19 cellular contexts compared by ENCODE assay signal in genomic region chr19:18586311-18586710, GRCh38. TPM values are rescaled to one million over a fixed set of nuclear protein-coding genes. Genes with fewer than 3 reads are reported as not detected.
DNase-seq lines count a peak whose midpoint lies in the region; ATAC-seq and TF ChIP-seq lines count a peak whose summit lies in the region.
"Had no signal": no experiment of that assay in that cellular context is flagged by ENCODE, and none has a peak within 500 bp of the region (broad histone marks: within the 10 kb centered on the region; RNA-seq: fewer than 3 reads in every experiment).

No MANE protein-coding gene starts in this region.

- peak overlapping the region; percentile 25 for H3K4me3 Mint-ChIP-seq in activated naive CD8-positive, alpha-beta T cell treated with anti-CD3 and anti-CD28 coated beads, Interleukin-2, amount 10 ng/mL, durations not matched to agents 7 days and 5 days
- H3K4me3 Mint-ChIP-seq in activated naive CD8-positive, alpha-beta T cell treated with anti-CD3 and anti-CD28 coated beads, Interleukin-2, amount 50 U/mL, for 24 hours = no peak overlapping the region
- no peak overlapping the region for H3K4me3 Mint-ChIP-seq in dendritic cell treated with granulocyte-macrophage colony-stimulating factor and Interleukin-4, amounts not matched to agents 40 ng/mL and 50 ng/mL, for 4 days
- H3K4me3 Mint-ChIP-seq in type B pancreatic cell (peak overlapping the region; percentile 54), T-cell (peak overlapping the region in 1 of 3 donors; percentile 28)
- H3K4me3 Mint-ChIP-seq: central memory CD8-positive, alpha-beta T cell had no signal

- TF ChIP-seq CTCF in type B pancreatic cell (conservative IDR thresholded peaks at IDR 0.05) = no peak

- H3K27ac Mint-ChIP-seq in activated naive CD8-positive, alpha-beta T cell treated with anti-CD3 and anti-CD28 coated beads, Interleukin-2, amount 10 ng/mL, durations not matched to agents 7 days and 5 days = peak overlapping the region; percentile 42
- H3K27ac Mint-ChIP-seq in activated naive CD8-positive, alpha-beta T cell treated with anti-CD3 and anti-CD28 coated beads, Interleukin-2, amount 50 U/mL, for 24 hours = no peak overlapping the region
- peak overlapping the region; percentile 85 for H3K27ac Mint-ChIP-seq in dendritic cell treated with granulocyte-macrophage colony-stimulating factor and Interleukin-4, amounts not matched to agents 40 ng/mL and 50 ng/mL, for 4 days
- H3K27ac Mint-ChIP-seq in type B pancreatic cell (no peak overlapping the region), T-cell (peak overlapping the region in 1 of 2 donors; percentile 6)

- peaks cover 5% of the 10 kb centered on the region for H3K36me3 Mint-ChIP-seq in activated naive CD8-positive, alpha-beta T cell treated with anti-CD3 and anti-CD28 coated beads, Interleukin-2, amount 10 ng/mL, durations not matched to agents 7 days and 5 days
- peaks cover 11% of the 10 kb centered on the region for H3K36me3 Mint-ChIP-seq in activated naive CD8-positive, alpha-beta T cell treated with anti-CD3 and anti-CD28 coated beads, Interleukin-2, amount 50 U/mL, for 24 hours (ENCODE audit: low read depth)
- peaks cover 23% of the 10 kb centered on the region for H3K36me3 Mint-ChIP-seq in dendritic cell treated with granulocyte-macrophage colony-stimulating factor and Interleukin-4, amounts not matched to agents 40 ng/mL and 50 ng/mL, for 4 days (ENCODE audit: low read depth)
- H3K36me3 Mint-ChIP-seq in type B pancreatic cell = no peaks in the 10 kb centered on the region
- H3K36me3 Mint-ChIP-seq in T-cell = peaks cover 3% of the 10 kb centered on the region

- H3K9me3 Mint-ChIP-seq in activated naive CD8-positive, alpha-beta T cell treated with anti-CD3 and anti-CD28 coated beads, Interleukin-2, amount 10 ng/mL, durations not matched to agents 7 days and 5 days = no peaks in the 10 kb centered on the region
- no peaks in the 10 kb centered on the region for H3K9me3 Mint-ChIP-seq in activated naive CD8-positive, alpha-beta T cell treated with anti-CD3 and anti-CD28 coated beads, Interleukin-2, amount 50 U/mL, for 24 hours
- H3K9me3 Mint-ChIP-seq in dendritic cell treated with granulocyte-macrophage colony-stimulating factor and Interleukin-4, amounts not matched to agents 40 ng/mL and 50 ng/mL, for 4 days = no peaks in the 10 kb centered on the region
- H3K9me3 Mint-ChIP-seq in type B pancreatic cell (no peaks in the 10 kb centered on the region), T-cell (no peaks in the 10 kb centered on the region)
- H3K9me3 Mint-ChIP-seq: central memory CD8-positive, alpha-beta T cell had no signal

- no peak for ATAC-seq in activated naive CD8-positive, alpha-beta T cell treated with anti-CD3 and anti-CD28 coated beads, Interleukin-2, amount 10 ng/mL, durations not matched to agents 7 days and 5 days (ENCODE audit: low read depth)
- ATAC-seq in activated naive CD8-positive, alpha-beta T cell treated with anti-CD3 and anti-CD28 coated beads, Interleukin-2, amount 50 U/mL, for 24 hours = no peak
- ATAC-seq in GM21447 (IDR thresholded peaks at IDR 0.05; ENCODE audit: unreplicated experiment) (no peak), T-cell (replicated peaks in 1 of 4) (no peak)
- ATAC-seq: Right ventricle myocardium inferior had no signal

- no peak for DNase-seq in activated naive CD8-positive, alpha-beta T cell treated with anti-CD3 and anti-CD28 coated beads, Interleukin-2, amount 10 ng/mL, durations not matched to agents 7 days and 5 days
- no peak for DNase-seq in activated naive CD8-positive, alpha-beta T cell treated with anti-CD3 and anti-CD28 coated beads, Interleukin-2, amount 50 U/mL, for 24 hours
- DNase-seq in NOMO-1 (lab: John Stamatoyannopoulos, UW; ENCODE audit: unreplicated experiment in 2 of 2) = peak; percentile 15 to 71
- no peak for DNase-seq in type B pancreatic cell (ENCODE audit: extremely low spot score, unreplicated experiment)
- no peak for DNase-seq in NCI-H82 (lab: John Stamatoyannopoulos, UW)
- no peak for DNase-seq in T-cell
- DNase-seq: activated CD4-positive, alpha-beta T cell treated with anti-CD3 and anti-CD28 coated beads for 48 hours; activated effector memory CD4-positive, alpha-beta T cell treated with anti-CD3 and anti-CD28 coated beads, Interleukin-2, amount 50 U/mL, for 16 hours; EL; esophagus squamous epithelium; midbrain; MM.1S; NCI-H446 treated with DMSO at 0.1 percent for 48 hours; stimulated activated CD4-positive, alpha-beta T cell treated with anti-CD3 and anti-CD28 coated beads, Interleukin-2, amount 100 ng/mL, for 48 hours; stomach had no signal

- intact Hi-C loops in dendritic cell treated with granulocyte-macrophage colony-stimulating factor and Interleukin-4, amounts not matched to agents 40 ng/mL and 50 ng/mL, for 4 days (cut with micrococcal nuclease) = loop anchor here (5.0 kb wide), 3 partner anchors 64 to 261 kb away; partner anchors contain the start of gene ELL

- CTCF ChIA-PET in T-cell (lab: Charles Lee) = interaction anchor here in 1 of 2 donors (0.6 kb wide), 3 partner anchors 55 to 175 kb away, joined by 3 to 5 read pairs (median 3); no protein-coding TSS in a partner anchor

- peaks cover 31% of the 10 kb centered on the region for H3K4me1 Mint-ChIP-seq in activated naive CD8-positive, alpha-beta T cell treated with anti-CD3 and anti-CD28 coated beads, Interleukin-2, amount 10 ng/mL, durations not matched to agents 7 days and 5 days
- peaks cover 25% of the 10 kb centered on the region for H3K4me1 Mint-ChIP-seq in activated naive CD8-positive, alpha-beta T cell treated with anti-CD3 and anti-CD28 coated beads, Interleukin-2, amount 50 U/mL, for 24 hours
- peaks cover 51% of the 10 kb centered on the region for H3K4me1 Mint-ChIP-seq in dendritic cell treated with granulocyte-macrophage colony-stimulating factor and Interleukin-4, amounts not matched to agents 40 ng/mL and 50 ng/mL, for 4 days (ENCODE audit: low read depth)
- H3K4me1 Mint-ChIP-seq in type B pancreatic cell (ENCODE audit: unreplicated experiment) (peaks cover 14% of the 10 kb centered on the region), T-cell (peaks cover 33 to 43% (median 35%) of the 10 kb centered on the region in 3 donors)

- peaks cover 4% of the 10 kb centered on the region for H3K27me3 Mint-ChIP-seq in activated naive CD8-positive, alpha-beta T cell treated with anti-CD3 and anti-CD28 coated beads, Interleukin-2, amount 10 ng/mL, durations not matched to agents 7 days and 5 days
- H3K27me3 Mint-ChIP-seq in activated naive CD8-positive, alpha-beta T cell treated with anti-CD3 and anti-CD28 coated beads, Interleukin-2, amount 50 U/mL, for 24 hours = no peaks in the 10 kb centered on the region
- no peaks in the 10 kb centered on the region for H3K27me3 Mint-ChIP-seq in dendritic cell treated with granulocyte-macrophage colony-stimulating factor and Interleukin-4, amounts not matched to agents 40 ng/mL and 50 ng/mL, for 4 days
- H3K27me3 Mint-ChIP-seq in type B pancreatic cell (peaks cover 20% of the 10 kb centered on the region), T-cell (no peaks in the 10 kb centered on the region)
- H3K27me3 Mint-ChIP-seq: central memory CD8-positive, alpha-beta T cell had no signal

- POLR2A ChIA-PET in activated naive CD8-positive, alpha-beta T cell treated with anti-CD3 and anti-CD28 coated beads, Interleukin-2, amount 10 ng/mL, durations not matched to agents 7 days and 5 days (lab: Charles Lee) = interaction anchor here (0.8 to 5.5 kb wide), 5 partner anchors 10 to 65 kb away, joined by 3 to 80 read pairs (median 3); partner anchors contain the start of genes ELL and UBA52
- POLR2A ChIA-PET in T-cell (lab: Charles Lee) = no interaction called here

RNA-seq across cellular contexts. Expression of gene REX1BD, which starts 2.3 kb away (rescaled TPM):
- total RNA-seq in activated naive CD8-positive, alpha-beta T cell treated with anti-CD3 and anti-CD28 coated beads, Interleukin-2, amount 10 ng/mL, durations not matched to agents 7 days and 5 days = 100 to 1,000 TPM; 105 to 109 TPM
- total RNA-seq in type B pancreatic cell (ENCODE audit: low replicate concordance) (54.0 and 63.5 TPM in 2 replicates), T-cell (100 to 1,000 TPM in 4 of 5 donors, 10 to 100 TPM in 1; 91.8 to 166 (median 150) TPM)

RNA-seq across cellular contexts. Expression of gene UBA52, which starts 14.7 kb away (rescaled TPM):
- total RNA-seq in activated naive CD8-positive, alpha-beta T cell treated with anti-CD3 and anti-CD28 coated beads, Interleukin-2, amount 10 ng/mL, durations not matched to agents 7 days and 5 days = 1,000 to 10,000 TPM; 1,538 to 1,547 TPM
- total RNA-seq in type B pancreatic cell (ENCODE audit: low replicate concordance) = 1,126 and 1,202 TPM in 2 replicates
- 1,000 to 10,000 TPM; 1,917 to 2,053 (median 1,972) TPM for total RNA-seq in T-cell

RNA-seq across cellular contexts. Expression of gene CRLF1, which starts 20.3 kb away (rescaled TPM):
- total RNA-seq in activated naive CD8-positive, alpha-beta T cell treated with anti-CD3 and anti-CD28 coated beads, Interleukin-2, amount 10 ng/mL, durations not matched to agents 7 days and 5 days = not detected
- total RNA-seq in type B pancreatic cell (ENCODE audit: low replicate concordance) = 2.8 and 7.8 TPM in 2 replicates
- under 1 TPM in 2 of 5 donors, not detected in 3; 0.56 to 0.73 TPM for total RNA-seq in T-cell

RNA-seq across cellular contexts. Expression of gene TMEM59L, which starts 26.4 kb away (rescaled TPM):
- under 1 TPM in 1 of 2 experiments, not detected in 1; 0.19 TPM for total RNA-seq in activated naive CD8-positive, alpha-beta T cell treated with anti-CD3 and anti-CD28 coated beads, Interleukin-2, amount 10 ng/mL, durations not matched to agents 7 days and 5 days
- 4.6 and 9.4 TPM in 2 replicates for total RNA-seq in type B pancreatic cell (ENCODE audit: low replicate concordance)
- under 1 TPM in 2 of 5 donors, not detected in 3; 0.38 to 0.40 TPM for total RNA-seq in T-cell

RNA-seq across cellular contexts. Expression of gene KXD1, which starts 28.6 kb away (rescaled TPM):
- 100 to 1,000 TPM in 1 of 2 experiments, 10 to 100 TPM in 1; 96.7 to 105 TPM for total RNA-seq in activated naive CD8-positive, alpha-beta T cell treated with anti-CD3 and anti-CD28 coated beads, Interleukin-2, amount 10 ng/mL, durations not matched to agents 7 days and 5 days
- total RNA-seq in type B pancreatic cell (ENCODE audit: low replicate concordance) (72.9 and 73.9 TPM in 2 replicates), T-cell (100 to 1,000 TPM in 1 of 5 donors, 10 to 100 TPM in 4; 73.1 to 112 (median 95.8) TPM)

Comparison
In these comparisons a context has a peak if more than half of its experiments do, and no peak if none do; other contexts are left out.
1. H3K27ac Mint-ChIP-seq: peak in activated naive CD8-positive, alpha-beta T cell treated with anti-CD3 and anti-CD28 coated beads, Interleukin-2, amount 10 ng/mL, durations not matched to agents 7 days and 5 days (single experiment) and dendritic cell treated with granulocyte-macrophage colony-stimulating factor and Interleukin-4, amounts not matched to agents 40 ng/mL and 50 ng/mL, for 4 days (single experiment); none in activated naive CD8-positive, alpha-beta T cell treated with anti-CD3 and anti-CD28 coated beads, Interleukin-2, amount 50 U/mL, for 24 hours (single experiment) and type B pancreatic cell (single experiment).
2. H3K4me3 Mint-ChIP-seq: peak in activated naive CD8-positive, alpha-beta T cell treated with anti-CD3 and anti-CD28 coated beads, Interleukin-2, amount 10 ng/mL, durations not matched to agents 7 days and 5 days (single experiment) and type B pancreatic cell (single experiment); none in activated naive CD8-positive, alpha-beta T cell treated with anti-CD3 and anti-CD28 coated beads, Interleukin-2, amount 50 U/mL, for 24 hours (single experiment) and dendritic cell treated with granulocyte-macrophage colony-stimulating factor and Interleukin-4, amounts not matched to agents 40 ng/mL and 50 ng/mL, for 4 days (single experiment).
3. DNase-seq: peak in NOMO-1 (2 of 2); none in activated naive CD8-positive, alpha-beta T cell treated with anti-CD3 and anti-CD28 coated beads, Interleukin-2, amount 10 ng/mL, durations not matched to agents 7 days and 5 days (single experiment), activated naive CD8-positive, alpha-beta T cell treated with anti-CD3 and anti-CD28 coated beads, Interleukin-2, amount 50 U/mL, for 24 hours (single experiment), type B pancreatic cell (single experiment), NCI-H82 (single experiment) and T-cell (0 of 34).